8 cellular contexts compared by ENCODE assay signal in genomic region chr11:66639066-66639813, GRCh38. TPM values are rescaled to one million over a fixed set of nuclear protein-coding genes. Genes with fewer than 3 reads are reported as not detected.
DNase-seq lines count a peak whose midpoint lies in the region; TF ChIP-seq lines count a peak whose summit lies in the region.

No MANE protein-coding gene starts in this region.

- H3K4me1 ChIP-seq in CD4-positive, alpha-beta memory T cell (ENCODE audit: insufficient read depth, low read length) = peaks cover 57% of the 10 kb centered on the region
- H3K4me1 ChIP-seq in HUES48 (ENCODE audit: control insufficient read depth, insufficient read depth, low read length) (peaks cover 32% of the 10 kb centered on the region), osteoblast (ENCODE audit: insufficient read depth, low read length) (peaks cover 43% of the 10 kb centered on the region)

- peaks cover 49 to 77% of the 10 kb centered on the region in 2 donors for H3K36me3 Mint-ChIP-seq in CD4-positive, alpha-beta memory T cell
- peaks cover 71% of the 10 kb centered on the region for H3K36me3 Mint-ChIP-seq in activated CD4-positive, alpha-beta T cell treated with anti-CD3 and anti-CD28 coated beads, Interleukin-2, amount 10 ng/mL, durations not matched to agents 7 days and 5 days (ENCODE audit: low read depth)

- H3K9ac ChIP-seq in HUES48 (ENCODE audit: low read depth, low read length) = peak overlapping the region; percentile 100

- H3K4me3 ChIP-seq in CD4-positive, alpha-beta memory T cell (ENCODE audit: low read length in 2 of 2) = peak overlapping the region; percentile 63 to 96
- H3K4me3 ChIP-seq in HUES48 (ENCODE audit: low read depth, low read length) (peak overlapping the region; percentile 97), osteoblast (ENCODE audit: insufficient read depth, low read length) (peak overlapping the region; percentile 89)

- no peaks in the 10 kb centered on the region for H3K27me3 Mint-ChIP-seq in CD4-positive, alpha-beta memory T cell
- H3K27me3 Mint-ChIP-seq in activated CD4-positive, alpha-beta T cell treated with anti-CD3 and anti-CD28 coated beads, Interleukin-2, amount 10 ng/mL, durations not matched to agents 7 days and 5 days = no peaks in the 10 kb centered on the region

- DNase-seq in CD4-positive, alpha-beta memory T cell = peak; percentile 43 to 64 (median 59)
- DNase-seq in activated CD4-positive, alpha-beta T cell treated with anti-CD3 and anti-CD28 coated beads, Interleukin-2, amount 10 ng/mL, durations not matched to agents 7 days and 5 days = peak; percentile 46
- DNase-seq in fibroblast of peridontal ligament (ENCODE audit: extremely low read depth) (peak; percentile 66), osteoblast (ENCODE audit: insufficient read length, low spot score, missing footprints) (no peak), OCI-M2 (lab: John Stamatoyannopoulos, UW; ENCODE audit: unreplicated experiment) (no peak), T1000 (lab: John Stamatoyannopoulos, UW) (no peak), foreskin melanocyte (no peak)

- peaks cover 43% of the 10 kb centered on the region for H3K36me3 ChIP-seq in CD4-positive, alpha-beta memory T cell (ENCODE audit: insufficient read depth, low read length)
- H3K36me3 ChIP-seq in HUES48 (ENCODE audit: control insufficient read depth, insufficient read depth, low read length) = peaks cover 63% of the 10 kb centered on the region
- peaks cover 55% of the 10 kb centered on the region for H3K36me3 ChIP-seq in osteoblast (ENCODE audit: insufficient read depth, low read length)

- no peaks in the 10 kb centered on the region for H3K9me3 ChIP-seq in CD4-positive, alpha-beta memory T cell (ENCODE audit: control insufficient read depth in 1 of 2, low read length in 2 of 2)
- H3K9me3 ChIP-seq in HUES48 (ENCODE audit: control insufficient read depth, insufficient read depth, low read length) (no peaks in the 10 kb centered on the region), osteoblast (ENCODE audit: low read depth, low read length) (no peaks in the 10 kb centered on the region)

- peak; percentile 34 for TF ChIP-seq CTCF in osteoblast (IDR thresholded peaks at IDR 0.05; ENCODE audit: extremely low read depth, low read depth, low read length)

- peak overlapping the region; percentile 94 to 99 (median 99) for H3K27ac Mint-ChIP-seq in CD4-positive, alpha-beta memory T cell
- peak overlapping the region; percentile 96 for H3K27ac Mint-ChIP-seq in activated CD4-positive, alpha-beta T cell treated with anti-CD3 and anti-CD28 coated beads, Interleukin-2, amount 10 ng/mL, durations not matched to agents 7 days and 5 days

- CTCF ChIA-PET in CD4-positive, alpha-beta memory T cell (lab: Charles Lee; ENCODE audit: partially characterized antibody) = interaction anchor here (1.6 to 3.7 kb wide), 5 partner anchors 18 to 96 kb away, joined by 5 to 35 read pairs (median 19); partner anchors contain the start of genes CCDC87, CCS, RBM14 and RBM4B
- CTCF ChIA-PET in activated CD4-positive, alpha-beta T cell treated with anti-CD3 and anti-CD28 coated beads, Interleukin-2, amount 10 ng/mL, durations not matched to agents 7 days and 5 days (lab: Charles Lee) = interaction anchor here (0.8 to 3.8 kb wide), 11 partner anchors 9 to 230 kb away, joined by 3 to 23 read pairs (median 4); partner anchors contain the start of gene RBM4B

- no peaks in the 10 kb centered on the region for H3K27me3 ChIP-seq in CD4-positive, alpha-beta memory T cell (ENCODE audit: insufficient read depth, low read length)
- no peaks in the 10 kb centered on the region for H3K27me3 ChIP-seq in HUES48 (ENCODE audit: control insufficient read depth, insufficient read depth, low read length)
- H3K27me3 ChIP-seq in osteoblast (ENCODE audit: insufficient read depth, low read length) = no peaks in the 10 kb centered on the region

- peaks cover 0 to 12% (median 0%) of the 10 kb centered on the region in 8 donors for H3K9me3 Mint-ChIP-seq in CD4-positive, alpha-beta memory T cell
- no peaks in the 10 kb centered on the region for H3K9me3 Mint-ChIP-seq in activated CD4-positive, alpha-beta T cell treated with anti-CD3 and anti-CD28 coated beads, Interleukin-2, amount 10 ng/mL, durations not matched to agents 7 days and 5 days

- H3K4me3 Mint-ChIP-seq in CD4-positive, alpha-beta memory T cell = peak overlapping the region; percentile 97 to 99 (median 98)
- peak overlapping the region; percentile 91 for H3K4me3 Mint-ChIP-seq in activated CD4-positive, alpha-beta T cell treated with anti-CD3 and anti-CD28 coated beads, Interleukin-2, amount 10 ng/mL, durations not matched to agents 7 days and 5 days

- POLR2A ChIA-PET in CD4-positive, alpha-beta memory T cell (lab: Charles Lee; ENCODE audit: partially characterized antibody) = interaction anchor here (0.9 to 16.9 kb wide), 21 partner anchors 9 to 322 kb away, joined by 4 to 442 read pairs (median 7); partner anchors contain the start of genes ACTN3, CCDC87, CCS and CD248
- POLR2A ChIA-PET in activated CD4-positive, alpha-beta T cell treated with anti-CD3 and anti-CD28 coated beads, Interleukin-2, amount 10 ng/mL, durations not matched to agents 7 days and 5 days (lab: Charles Lee) = interaction anchor here (0.6 to 0.7 kb wide), 2 partner anchors 9 to 47 kb away, joined by 3 read pairs; no protein-coding TSS in a partner anchor

- H3K4me1 Mint-ChIP-seq in CD4-positive, alpha-beta memory T cell = peaks cover 56 to 88% (median 67%) of the 10 kb centered on the region in 4 donors
- H3K4me1 Mint-ChIP-seq in activated CD4-positive, alpha-beta T cell treated with anti-CD3 and anti-CD28 coated beads, Interleukin-2, amount 10 ng/mL, durations not matched to agents 7 days and 5 days = peaks cover 71% of the 10 kb centered on the region

- peak overlapping the region; percentile 88 for H3K27ac ChIP-seq in CD4-positive, alpha-beta memory T cell (ENCODE audit: low read depth, low read length)
- H3K27ac ChIP-seq in HUES48 (ENCODE audit: low read depth, low read length) (peak overlapping the region; percentile 96), osteoblast (ENCODE audit: low read depth, low read length) (peak overlapping the region; percentile 94)

- H4K20me1 ChIP-seq in osteoblast (ENCODE audit: insufficient read depth, low read length) = peaks cover 69% of the 10 kb centered on the region

- peaks cover 96% of the 10 kb centered on the region for H3K79me2 ChIP-seq in osteoblast (ENCODE audit: insufficient read depth, low read length)

- intact Hi-C loops in CD4-positive, alpha-beta memory T cell (cut with micrococcal nuclease) = no loop called here

- H2AFZ ChIP-seq in osteoblast (ENCODE audit: low read length) = peak overlapping the region; percentile 84

- peak overlapping the region; percentile 85 for H3K4me2 ChIP-seq in osteoblast (ENCODE audit: insufficient read depth, low read length)

RNA-seq across cellular contexts. Expression of gene RBM4, which starts 0.7 kb away (rescaled TPM):
- total RNA-seq in CD4-positive, alpha-beta memory T cell = 100 to 1,000 TPM; 183 to 189 TPM
- polyA plus RNA-seq in CD4-positive, alpha-beta memory T cell = 100 to 1,000 TPM; 213 to 231 TPM
- 100 to 1,000 TPM; 124 to 137 TPM for total RNA-seq in activated CD4-positive, alpha-beta T cell treated with anti-CD3 and anti-CD28 coated beads, Interleukin-2, amount 10 ng/mL, durations not matched to agents 7 days and 5 days
- 80.4 and 84.0 TPM in 2 replicates for total RNA-seq in osteoblast

RNA-seq across cellular contexts. Expression of gene RBM14, which starts 22.8 kb away (rescaled TPM):
- total RNA-seq in CD4-positive, alpha-beta memory T cell = 100 to 1,000 TPM; 158 to 196 TPM
- polyA plus RNA-seq in CD4-positive, alpha-beta memory T cell = 10 to 100 TPM; 66.2 to 78.2 TPM
- 100 to 1,000 TPM; 124 to 140 TPM for total RNA-seq in activated CD4-positive, alpha-beta T cell treated with anti-CD3 and anti-CD28 coated beads, Interleukin-2, amount 10 ng/mL, durations not matched to agents 7 days and 5 days
- 22.4 and 25.3 TPM in 2 replicates for total RNA-seq in osteoblast

RNA-seq across cellular contexts. Expression of gene RBM4B, which starts 38.4 kb away (rescaled TPM):
- 10 to 100 TPM; 26.6 to 26.9 TPM for total RNA-seq in CD4-positive, alpha-beta memory T cell
- 10 to 100 TPM in 1 of 2 donors, 1 to 10 TPM in 1; 6.3 to 15.4 TPM for polyA plus RNA-seq in CD4-positive, alpha-beta memory T cell
- 10 to 100 TPM; 18.1 to 20.4 TPM for total RNA-seq in activated CD4-positive, alpha-beta T cell treated with anti-CD3 and anti-CD28 coated beads, Interleukin-2, amount 10 ng/mL, durations not matched to agents 7 days and 5 days
- 19.2 and 21.8 TPM in 2 replicates for total RNA-seq in osteoblast

RNA-seq across cellular contexts. Expression of gene CCS, which starts 46.3 kb away (rescaled TPM):
- 10 to 100 TPM; 61.0 to 61.5 TPM for total RNA-seq in CD4-positive, alpha-beta memory T cell
- 10 to 100 TPM; 36.1 to 38.7 TPM for polyA plus RNA-seq in CD4-positive, alpha-beta memory T cell
- total RNA-seq in activated CD4-positive, alpha-beta T cell treated with anti-CD3 and anti-CD28 coated beads, Interleukin-2, amount 10 ng/mL, durations not matched to agents 7 days and 5 days = 10 to 100 TPM; 28.8 to 32.6 TPM
- 35.8 and 43.3 TPM in 2 replicates for total RNA-seq in osteoblast

RNA-seq across cellular contexts. Expression of gene CCDC87, which starts 46.4 kb away (rescaled TPM):
- total RNA-seq in CD4-positive, alpha-beta memory T cell = not detected
- under 1 TPM in 1 of 2 donors, not detected in 1; 0.34 TPM for polyA plus RNA-seq in CD4-positive, alpha-beta memory T cell
- total RNA-seq in activated CD4-positive, alpha-beta T cell treated with anti-CD3 and anti-CD28 coated beads, Interleukin-2, amount 10 ng/mL, durations not matched to agents 7 days and 5 days = under 1 TPM in 1 of 2 experiments, not detected in 1; 0.08 TPM
- total RNA-seq in osteoblast = 0.88 and 1.1 TPM in 2 replicates

Comparison
In these comparisons a context has a peak if more than half of its experiments do, and no peak if none do; other contexts are left out.
1. DNase-seq: peak in CD4-positive, alpha-beta memory T cell (5 of 5), activated CD4-positive, alpha-beta T cell treated with anti-CD3 and anti-CD28 coated beads, Interleukin-2, amount 10 ng/mL, durations not matched to agents 7 days and 5 days (single experiment) and fibroblast of peridontal ligament (single experiment); none in osteoblast (single experiment), OCI-M2 (single experiment), T1000 (single experiment) and foreskin melanocyte (single experiment).
2. Peak in every context shown above with its lines, with median percentiles within 50 percentile points of each other: H3K27ac ChIP-seq and H3K4me3 ChIP-seq.